11 cellular contexts compared by ENCODE assay signal in genomic region chr9:95089916-95090791, GRCh38.
DNase-seq lines count a peak whose midpoint lies in the region; ATAC-seq and TF ChIP-seq lines count a peak whose summit lies in the region.
"Had no signal": no experiment of that assay in that cellular context is flagged by ENCODE, and none has a peak within 500 bp of the region (broad histone marks: within the 10 kb centered on the region; RNA-seq: fewer than 3 reads in every experiment).

No MANE protein-coding gene starts in this region.

- H2AFZ ChIP-seq in parathyroid adenoma, result no peak overlapping the region

- H3K9me3 ChIP-seq in WERI-Rb-1 (ENCODE audit: severe bottlenecking) (no peaks in the 10 kb centered on the region), parathyroid adenoma (ENCODE audit: control insufficient read depth, low read length) (no peaks in the 10 kb centered on the region), T-helper 17 cell (ENCODE audit: control insufficient read depth, low read length, poor library complexity, severe bottlenecking) (no peaks in the 10 kb centered on the region)

- no peaks in the 10 kb centered on the region for H3K36me3 Mint-ChIP-seq in T-helper 17 cell (ENCODE audit: low read depth)

- H3K79me2 ChIP-seq in parathyroid adenoma, result no peaks in the 10 kb centered on the region

- H3K36me3 ChIP-seq in WERI-Rb-1, result peaks cover 40% of the 10 kb centered on the region
- no peaks in the 10 kb centered on the region for H3K36me3 ChIP-seq in parathyroid adenoma (ENCODE audit: control insufficient read depth, insufficient read depth, low read length)

- H3K27ac ChIP-seq in WERI-Rb-1, result peak overlapping the region; percentile 58
- peak overlapping the region; percentile 48 for H3K27ac ChIP-seq in parathyroid adenoma

- peaks cover 12% of the 10 kb centered on the region for H3K4me1 ChIP-seq in parathyroid adenoma

- H3K4me3 Mint-ChIP-seq in T-helper 17 cell, result no peak overlapping the region

- ATAC-seq in left cardiac atrium (peak; percentile 55 to 65), T-helper 17 cell (no peak)

- DNase-seq in A172 (ENCODE audit: low spot score), result peak; percentile 79
- no peak for DNase-seq in WERI-Rb-1
- peak; percentile 66 for DNase-seq in left cardiac atrium
- DNase-seq in GM19240 (ENCODE audit: insufficient read length, low spot score), result no peak
- DNase-seq in GM13977 (ENCODE audit: low spot score), result no peak
- DNase-seq in NCI-H2081 (lab: John Stamatoyannopoulos, UW), result no peak
- DNase-seq in T-helper 17 cell, result no peak
- DNase-seq: activated T-cell treated with anti-CD3 and anti-CD28 coated beads, Interleukin-2, amount 50 U/mL, for 48 hours; Karpas-422; NCI-H748 treated with DMSO at 0.1 percent for 48 hours had no signal

- H3K27me3 ChIP-seq in WERI-Rb-1 (ENCODE audit: insufficient read depth, low read depth, severe bottlenecking) (no peaks in the 10 kb centered on the region), parathyroid adenoma (ENCODE audit: control insufficient read depth, insufficient read depth, low read length) (no peaks in the 10 kb centered on the region)

- no peak overlapping the region for H3K27ac Mint-ChIP-seq in T-helper 17 cell

- in situ Hi-C loops in GM13977 (cut with MboI; ENCODE audit: low pct_unique_long_range_greater_than_20kb, low sequenced_read_pairs, unreplicated experiment), result no loop called here

- H3K4me3 ChIP-seq in WERI-Rb-1 (ENCODE audit: low read depth, low read length), result no peak overlapping the region
- H3K4me3 ChIP-seq in parathyroid adenoma (ENCODE audit: low read depth, low read length), result peak overlapping the region; percentile 15

- peak overlapping the region; percentile 43 for H3K4me2 ChIP-seq in parathyroid adenoma (ENCODE audit: low read length)

- H3K9ac ChIP-seq in parathyroid adenoma, result no peak overlapping the region

- TF ChIP-seq CTCF in WERI-Rb-1 (IDR thresholded peaks at IDR 0.05; ENCODE audit: low read depth, low read length) (no peak), parathyroid adenoma (IDR thresholded peaks at IDR 0.05) (no peak), GM13977 (IDR thresholded peaks at IDR 0.05; ENCODE audit: extremely low read depth, insufficient read depth, missing control alignments) (no peak)

- intact Hi-C loops in left cardiac atrium (cut with DNase I), result no loop called here

- peaks cover 10% of the 10 kb centered on the region for H3K4me1 Mint-ChIP-seq in T-helper 17 cell

- no peaks in the 10 kb centered on the region for H3K27me3 Mint-ChIP-seq in T-helper 17 cell

Comparison
In these comparisons a context has a peak if more than half of its experiments do, and no peak if none do; other contexts are left out.
1. DNase-seq: peak in A172 (single experiment) and left cardiac atrium (single experiment); none in WERI-Rb-1 (single experiment), GM19240 (single experiment), GM13977 (single experiment), NCI-H2081 (0 of 2) and T-helper 17 cell (0 of 3).